1 cellular context compared by ENCODE assay signal in the genomic region with DNA sequence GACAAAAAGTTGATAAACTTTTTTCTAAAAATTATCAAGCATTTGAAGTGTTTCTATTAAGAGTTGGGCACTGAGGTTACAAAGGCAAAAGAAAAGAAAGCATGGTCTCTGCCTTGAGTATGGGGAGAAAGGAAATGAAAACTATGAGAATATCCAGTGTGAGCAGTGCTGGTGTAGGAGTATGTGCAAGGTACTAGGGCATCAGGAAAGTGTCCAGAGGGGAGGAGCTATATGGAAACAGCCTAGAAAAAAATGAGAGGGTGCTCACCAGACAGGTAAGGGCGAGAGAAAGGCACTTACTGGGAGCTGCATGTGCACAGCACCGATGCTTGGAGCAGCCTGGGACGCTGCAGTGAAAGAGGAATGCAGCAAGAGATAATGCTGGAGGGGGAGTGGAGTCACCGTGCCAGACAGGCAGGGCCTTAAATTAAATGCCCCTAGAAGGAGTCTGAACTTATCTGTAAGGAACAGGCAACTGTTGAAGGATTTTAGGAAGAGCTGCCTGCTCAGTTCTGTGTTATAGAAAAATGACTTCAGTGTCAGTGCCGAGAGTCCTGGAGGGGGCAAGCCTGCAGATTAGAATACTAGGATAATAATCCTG.
TF ChIP-seq lines count a peak whose summit lies in the region.

No MANE protein-coding gene starts in this region.

TF ChIP-seq in WTC11, 78 proteins besides CTCF, POLR2A, EP300 and RAD21 (continued from another document):
- TF ChIP-seq, protein P1, sequence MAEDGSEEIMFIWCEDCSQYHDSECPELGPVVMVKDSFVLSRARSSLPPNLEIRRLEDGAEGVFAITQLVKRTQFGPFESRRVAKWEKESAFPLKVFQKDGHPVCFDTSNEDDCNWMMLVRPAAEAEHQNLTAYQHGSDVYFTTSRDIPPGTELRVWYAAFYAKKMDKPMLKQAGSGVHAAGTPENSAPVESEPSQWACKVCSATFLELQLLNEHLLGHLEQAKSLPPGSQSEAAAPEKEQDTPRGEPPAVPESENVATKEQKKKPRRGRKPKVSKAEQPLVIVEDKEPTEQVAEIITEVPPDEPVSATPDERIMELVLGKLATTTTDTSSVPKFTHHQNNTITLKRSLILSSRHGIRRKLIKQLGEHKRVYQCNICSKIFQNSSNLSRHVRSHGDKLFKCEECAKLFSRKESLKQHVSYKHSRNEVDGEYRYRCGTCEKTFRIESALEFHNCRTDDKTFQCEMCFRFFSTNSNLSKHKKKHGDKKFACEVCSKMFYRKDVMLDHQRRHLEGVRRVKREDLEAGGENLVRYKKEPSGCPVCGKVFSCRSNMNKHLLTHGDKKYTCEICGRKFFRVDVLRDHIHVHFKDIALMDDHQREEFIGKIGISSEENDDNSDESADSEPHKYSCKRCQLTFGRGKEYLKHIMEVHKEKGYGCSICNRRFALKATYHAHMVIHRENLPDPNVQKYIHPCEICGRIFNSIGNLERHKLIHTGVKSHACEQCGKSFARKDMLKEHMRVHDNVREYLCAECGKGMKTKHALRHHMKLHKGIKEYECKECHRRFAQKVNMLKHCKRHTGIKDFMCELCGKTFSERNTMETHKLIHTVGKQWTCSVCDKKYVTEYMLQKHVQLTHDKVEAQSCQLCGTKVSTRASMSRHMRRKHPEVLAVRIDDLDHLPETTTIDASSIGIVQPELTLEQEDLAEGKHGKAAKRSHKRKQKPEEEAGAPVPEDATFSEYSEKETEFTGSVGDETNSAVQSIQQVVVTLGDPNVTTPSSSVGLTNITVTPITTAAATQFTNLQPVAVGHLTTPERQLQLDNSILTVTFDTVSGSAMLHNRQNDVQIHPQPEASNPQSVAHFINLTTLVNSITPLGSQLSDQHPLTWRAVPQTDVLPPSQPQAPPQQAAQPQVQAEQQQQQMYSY (CRISPR knock-in tag; IDR thresholded peaks at IDR 0.05) = no peak
- no peak for TF ChIP-seq TCF7 (CRISPR knock-in tag; IDR thresholded peaks at IDR 0.05; ENCODE audit: low read depth)
- TF ChIP-seq, protein P2, sequence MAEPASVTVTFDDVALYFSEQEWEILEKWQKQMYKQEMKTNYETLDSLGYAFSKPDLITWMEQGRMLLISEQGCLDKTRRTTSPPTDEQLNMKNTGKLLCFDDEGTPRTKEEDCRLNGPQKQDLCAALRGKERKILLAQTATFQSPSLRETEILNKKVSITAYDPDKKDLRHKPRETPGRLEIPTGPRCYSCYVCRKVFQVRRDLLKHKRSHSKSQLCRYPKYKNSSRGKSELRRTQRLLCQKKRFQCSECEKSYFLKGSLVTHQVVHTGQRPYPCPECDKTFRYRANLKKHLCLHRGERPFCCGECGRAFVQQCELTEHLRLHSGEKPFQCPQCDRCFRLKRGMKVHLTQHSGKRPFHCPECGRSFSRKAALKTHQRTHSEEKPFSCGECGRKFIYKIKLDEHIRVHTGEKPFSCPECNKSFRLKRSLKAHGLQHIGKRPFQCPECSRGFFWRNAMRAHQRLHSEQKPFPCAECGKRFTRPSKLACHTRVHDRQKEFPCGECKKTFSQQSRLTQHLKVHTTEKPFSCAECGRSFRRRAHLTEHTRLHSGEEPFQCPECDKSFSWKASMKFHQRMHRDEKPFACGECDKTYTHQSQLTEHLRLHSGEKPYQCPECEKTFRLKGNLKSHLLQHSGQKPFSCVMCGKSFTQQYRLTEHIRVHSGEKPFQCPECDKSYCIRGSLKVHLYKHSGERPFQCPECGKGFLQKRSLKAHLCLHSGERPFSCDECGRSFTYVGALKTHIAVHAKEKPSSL (CRISPR knock-in tag; conservative IDR thresholded peaks at IDR 0.05) = no peak
- TF ChIP-seq CREM (CRISPR knock-in tag; IDR thresholded peaks at IDR 0.05) = no peak
- TF ChIP-seq, protein P3, sequence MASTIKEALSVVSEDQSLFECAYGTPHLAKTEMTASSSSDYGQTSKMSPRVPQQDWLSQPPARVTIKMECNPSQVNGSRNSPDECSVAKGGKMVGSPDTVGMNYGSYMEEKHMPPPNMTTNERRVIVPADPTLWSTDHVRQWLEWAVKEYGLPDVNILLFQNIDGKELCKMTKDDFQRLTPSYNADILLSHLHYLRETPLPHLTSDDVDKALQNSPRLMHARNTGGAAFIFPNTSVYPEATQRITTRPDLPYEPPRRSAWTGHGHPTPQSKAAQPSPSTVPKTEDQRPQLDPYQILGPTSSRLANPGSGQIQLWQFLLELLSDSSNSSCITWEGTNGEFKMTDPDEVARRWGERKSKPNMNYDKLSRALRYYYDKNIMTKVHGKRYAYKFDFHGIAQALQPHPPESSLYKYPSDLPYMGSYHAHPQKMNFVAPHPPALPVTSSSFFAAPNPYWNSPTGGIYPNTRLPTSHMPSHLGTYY (CRISPR knock-in tag; IDR thresholded peaks at IDR 0.05) = no peak
- TF ChIP-seq, protein P4, sequence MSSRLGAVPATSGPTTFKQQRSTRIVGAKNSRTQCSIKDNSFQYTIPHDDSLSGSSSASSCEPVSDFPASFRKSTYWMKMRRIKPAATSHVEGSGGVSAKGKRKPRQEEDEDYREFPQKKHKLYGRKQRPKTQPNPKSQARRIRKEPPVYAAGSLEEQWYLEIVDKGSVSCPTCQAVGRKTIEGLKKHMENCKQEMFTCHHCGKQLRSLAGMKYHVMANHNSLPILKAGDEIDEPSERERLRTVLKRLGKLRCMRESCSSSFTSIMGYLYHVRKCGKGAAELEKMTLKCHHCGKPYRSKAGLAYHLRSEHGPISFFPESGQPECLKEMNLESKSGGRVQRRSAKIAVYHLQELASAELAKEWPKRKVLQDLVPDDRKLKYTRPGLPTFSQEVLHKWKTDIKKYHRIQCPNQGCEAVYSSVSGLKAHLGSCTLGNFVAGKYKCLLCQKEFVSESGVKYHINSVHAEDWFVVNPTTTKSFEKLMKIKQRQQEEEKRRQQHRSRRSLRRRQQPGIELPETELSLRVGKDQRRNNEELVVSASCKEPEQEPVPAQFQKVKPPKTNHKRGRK (CRISPR knock-in tag; IDR thresholded peaks at IDR 0.05; ENCODE audit: borderline replicate concordance) = no peak
